19 cellular contexts compared by ENCODE assay signal in genomic region chrX:41737065-41737464, GRCh38. TPM values are rescaled to one million over a fixed set of nuclear protein-coding genes. Genes with fewer than 3 reads are reported as not detected.
DNase-seq lines count a peak whose midpoint lies in the region; ATAC-seq and TF ChIP-seq lines count a peak whose summit lies in the region.
"Had no signal": no experiment of that assay in that cellular context is flagged by ENCODE, and none has a peak within 500 bp of the region (broad histone marks: within the 10 kb centered on the region; RNA-seq: fewer than 3 reads in every experiment).

No MANE protein-coding gene starts in this region.

- no peaks in the 10 kb centered on the region for H3K27me3 Mint-ChIP-seq in activated CD8-positive, alpha-beta T cell treated with anti-CD3 and anti-CD28 coated beads for 36 hours
- H3K27me3 Mint-ChIP-seq in naive thymus-derived CD8-positive, alpha-beta T cell: no peaks in the 10 kb centered on the region

- POLR2A ChIA-PET in activated CD8-positive, alpha-beta T cell treated with anti-CD3 and anti-CD28 coated beads for 36 hours (lab: Charles Lee): interaction anchor here (1.0 kb wide), 1 partner anchor 25 kb away, joined by 3 read pairs; no protein-coding TSS in a partner anchor
- POLR2A ChIA-PET in naive thymus-derived CD8-positive, alpha-beta T cell (lab: Charles Lee): no interaction called here

- peak; percentile 1 for DNase-seq in SIG-M5 treated with dmso at 0.1 percent for 504 hours (lab: John Stamatoyannopoulos, UW; ENCODE audit: unreplicated experiment)
- DNase-seq in SIG-M5 (lab: John Stamatoyannopoulos, UW): no peak
- peak; percentile 76 for DNase-seq in MV-4-11 (lab: John Stamatoyannopoulos, UW)
- DNase-seq in activated CD8-positive, alpha-beta T cell treated with anti-CD3 and anti-CD28 coated beads for 36 hours: peak; percentile 73
- peak in 5 of 10 donors; percentile 7 to 44 (median 23) for DNase-seq in naive thymus-derived CD8-positive, alpha-beta T cell
- no peak for DNase-seq in NK-92 (lab: John Stamatoyannopoulos, UW; ENCODE audit: unreplicated experiment)
- DNase-seq in GM20000 (ENCODE audit: low spot score): no peak
- no peak for DNase-seq in NCI-H345 (lab: John Stamatoyannopoulos, UW)
- DNase-seq: adrenal gland, heart right ventricle, KG1, NCI-H1930, NCI-H748 treated with DMSO at 0.1 percent for 48 hours, sigmoid colon, WERI-Rb-1 had no signal

- H3K4me3 Mint-ChIP-seq in activated CD8-positive, alpha-beta T cell treated with anti-CD3 and anti-CD28 coated beads for 36 hours: no peak overlapping the region
- H3K4me3 Mint-ChIP-seq in naive thymus-derived CD8-positive, alpha-beta T cell: no peak overlapping the region

- no peaks in the 10 kb centered on the region for H3K9me3 Mint-ChIP-seq in activated CD8-positive, alpha-beta T cell treated with anti-CD3 and anti-CD28 coated beads for 36 hours
- no peaks in the 10 kb centered on the region for H3K9me3 Mint-ChIP-seq in naive thymus-derived CD8-positive, alpha-beta T cell

- H3K36me3 Mint-ChIP-seq in activated CD8-positive, alpha-beta T cell treated with anti-CD3 and anti-CD28 coated beads for 36 hours (ENCODE audit: low read depth): peaks cover 5% of the 10 kb centered on the region
- H3K36me3 Mint-ChIP-seq in naive thymus-derived CD8-positive, alpha-beta T cell: peaks cover 0 to 18% (median 0%) of the 10 kb centered on the region in 3 donors

- TF ChIP-seq CTCF in activated CD8-positive, alpha-beta T cell treated with anti-CD3 and anti-CD28 coated beads for 36 hours (IDR thresholded peaks at IDR 0.05): no peak
- TF ChIP-seq CTCF in GM20000 (IDR thresholded peaks at IDR 0.05; ENCODE audit: extremely low read depth, missing control alignments): no peak

- ATAC-seq in activated CD8-positive, alpha-beta T cell treated with anti-CD3 and anti-CD28 coated beads for 36 hours: peak; percentile 59
- peak; percentile 70 to 89 for ATAC-seq in naive thymus-derived CD8-positive, alpha-beta T cell
- ATAC-seq: heart right ventricle, left lobe of liver, Right ventricle myocardium inferior had no signal

- peak overlapping the region; percentile 78 for H3K27ac Mint-ChIP-seq in activated CD8-positive, alpha-beta T cell treated with anti-CD3 and anti-CD28 coated beads for 36 hours
- peak overlapping the region in 8 of 10 donors; percentile 4 to 67 (median 41) for H3K27ac Mint-ChIP-seq in naive thymus-derived CD8-positive, alpha-beta T cell

- intact Hi-C loops in activated CD8-positive, alpha-beta T cell treated with anti-CD3 and anti-CD28 coated beads for 36 hours (cut with micrococcal nuclease): loop anchor here (10.0 kb wide), 1 partner anchor 172 kb away; no protein-coding TSS in a partner anchor

- peaks cover 45% of the 10 kb centered on the region for H3K4me1 Mint-ChIP-seq in activated CD8-positive, alpha-beta T cell treated with anti-CD3 and anti-CD28 coated beads for 36 hours (ENCODE audit: low read depth)
- H3K4me1 Mint-ChIP-seq in naive thymus-derived CD8-positive, alpha-beta T cell: peaks cover 8 to 42% (median 27%) of the 10 kb centered on the region in 4 donors

- CTCF ChIA-PET in activated CD8-positive, alpha-beta T cell treated with anti-CD3 and anti-CD28 coated beads for 36 hours (lab: Charles Lee): no interaction called here

RNA-seq across cellular contexts. Expression of gene GPR82, which starts 13.1 kb away (rescaled TPM):
- under 1 TPM; 0.11 to 0.38 TPM for total RNA-seq in activated CD8-positive, alpha-beta T cell treated with anti-CD3 and anti-CD28 coated beads for 36 hours
- total RNA-seq in naive thymus-derived CD8-positive, alpha-beta T cell: not detected
- under 1 TPM; 0.08 to 0.19 (median 0.10) TPM for polyA plus RNA-seq in naive thymus-derived CD8-positive, alpha-beta T cell
- total RNA-seq: A172 had no signal
- polyA plus RNA-seq: neural cell had no signal

RNA-seq across cellular contexts. Expression of gene GPR34, which starts 48.3 kb away (rescaled TPM):
- total RNA-seq in activated CD8-positive, alpha-beta T cell treated with anti-CD3 and anti-CD28 coated beads for 36 hours: under 1 TPM; 0.52 to 0.65 TPM
- under 1 TPM; 0.33 to 0.52 TPM for total RNA-seq in naive thymus-derived CD8-positive, alpha-beta T cell
- polyA plus RNA-seq in naive thymus-derived CD8-positive, alpha-beta T cell: under 1 TPM; 0.18 to 0.40 (median 0.27) TPM
- total RNA-seq: A172 had no signal
- polyA plus RNA-seq: neural cell had no signal

Comparison
In these comparisons a context has a peak if more than half of its experiments do, and no peak if none do; other contexts are left out.
1. DNase-seq: peak in SIG-M5 treated with dmso at 0.1 percent for 504 hours (single experiment), MV-4-11 (single experiment) and activated CD8-positive, alpha-beta T cell treated with anti-CD3 and anti-CD28 coated beads for 36 hours (single experiment); none in SIG-M5 (single experiment), NK-92 (single experiment), GM20000 (single experiment) and NCI-H345 (single experiment).